1 cellular context compared by ENCODE assay signal in genomic region chr16:3400779-3401688, GRCh38.
TF ChIP-seq lines count a peak whose summit lies in the region.

Gene ZNF174 (plus strand): TSS chr16:3401215. CDS start chr16:3402005, 790 bp downstream.
Gene ZSCAN32 (minus strand): TSS chr16:3401004. CDS start chr16:3397557, 3,447 bp downstream.

TF ChIP-seq in K562, 482 proteins besides CTCF, POLR2A, EP300 and RAD21 (continued from another document and continues in another):
- TF ChIP-seq AFF1 (IDR thresholded peaks at IDR 0.05; ENCODE audit: low read depth in 1 of 2, partially characterized antibody in 2 of 2) (peak in 1 of 2 experiments; percentile 85), NR2C1 (IDR thresholded peaks at IDR 0.05) (no peak), NR2C1 (tag; IDR thresholded peaks at IDR 0.05) (no peak), ZNF583 (CRISPR knock-in tag; IDR thresholded peaks at IDR 0.05) (0 out of 2 replicates have a peak, but pooled peaks have one; percentile 19), ZNF274 (IDR thresholded peaks at IDR 0.05; ENCODE audit: borderline replicate concordance, low read depth, low read length) (no peak), ZBTB12 (CRISPR knock-in tag; IDR thresholded peaks at IDR 0.05) (peak; percentile 50; the same call in 1 of the 2 replicates), TEAD2 (tag; IDR thresholded peaks at IDR 0.05) (no peak), RBM17 (IDR thresholded peaks at IDR 0.05; ENCODE audit: borderline replicate concordance, low read depth, low read length) (no peak), XRCC5 (IDR thresholded peaks at IDR 0.05; ENCODE audit: low read depth, low read length) (0 out of 2 replicates have a peak, but pooled peaks have one; percentile 47), ZNF699 (CRISPR knock-in tag; IDR thresholded peaks at IDR 0.05; ENCODE audit: insufficient replicate concordance) (no peak), NCOA2 (IDR thresholded peaks at IDR 0.05; ENCODE audit: partially characterized antibody in 2 of 2) (no peak), BRD9 (IDR thresholded peaks at IDR 0.05; ENCODE audit: low read depth, partially characterized antibody) (no peak), ELF2 (CRISPR knock-in tag; IDR thresholded peaks at IDR 0.05) (peak; percentile 76; the same call in 1 of the 2 replicates), THRAP3 (IDR thresholded peaks at IDR 0.05; ENCODE audit: borderline replicate concordance) (no peak), TAL1 (IDR thresholded peaks at IDR 0.05) (no peak), MIER1 (IDR thresholded peaks at IDR 0.05; ENCODE audit: low read depth) (no peak), MCM3 (IDR thresholded peaks at IDR 0.05) (no peak), U2AF2 (optimal IDR thresholded peaks at IDR 0.05; ENCODE audit: low read depth, low read length) (no peak), PTRF (tag; IDR thresholded peaks at IDR 0.05) (no peak), MBD2 (IDR thresholded peaks at IDR 0.05; ENCODE audit: borderline replicate concordance, low read depth) (peak; percentile 97), NFIC (IDR thresholded peaks at IDR 0.05) (no peak), GATAD2A (IDR thresholded peaks at IDR 0.05) (0 out of 2 replicates have a peak, but pooled peaks have one; percentile 31), ZSCAN29 (IDR thresholded peaks at IDR 0.05) (0 out of 2 replicates have a peak, but pooled peaks have one; percentile 15), KDM2B (CRISPR knock-in tag; IDR thresholded peaks at IDR 0.05) (no peak), SIX5 (IDR thresholded peaks at IDR 0.05; ENCODE audit: borderline replicate concordance in 1 of 2, insufficient read depth in 1 of 2, low read depth in 1 of 2, low read length in 2 of 2) (peak; percentile 57 to 64; a peak in 3 of 4 replicates), FOXO4 (CRISPR knock-in tag; IDR thresholded peaks at IDR 0.05) (no peak), AFF4 (CRISPR knock-in tag; IDR thresholded peaks at IDR 0.05) (no peak; the same call in 1 of the 2 replicates), DPF2 (IDR thresholded peaks at IDR 0.05) (no peak), RBBP5 (IDR thresholded peaks at IDR 0.05; ENCODE audit: borderline replicate concordance, insufficient read depth, low read length, poor library complexity, severe bottlenecking) (peak; percentile 84), ETS1 (conservative IDR thresholded peaks at IDR 0.05; ENCODE audit: control insufficient read depth, low read depth, low read length) (peak; percentile 59; the same call in 1 of the 2 replicates), NCOA1 (IDR thresholded peaks at IDR 0.05; ENCODE audit: low read depth) (no peak), RCOR1 (IDR thresholded peaks at IDR 0.05; ENCODE audit: borderline replicate concordance in 1 of 2, low read depth in 2 of 2, low read length in 2 of 2) (peak in 1 of 2 experiments; percentile 35; a peak in 2 of 4 replicates), E2F4 (CRISPR knock-in tag; IDR thresholded peaks at IDR 0.05; ENCODE audit: low read depth) (no peak), ZBTB5 (IDR thresholded peaks at IDR 0.05) (no peak), ATF1 (CRISPR knock-in tag; IDR thresholded peaks at IDR 0.05) (peak; percentile 1; the same call in 1 of the 2 replicates), ATF1 (tag; IDR thresholded peaks at IDR 0.05) (peak; percentile 92), ZNF197 (CRISPR knock-in tag; IDR thresholded peaks at IDR 0.05; ENCODE audit: low read depth) (0 out of 2 replicates have a peak, but pooled peaks have one; percentile 76), CHCHD3 (CRISPR knock-in tag; IDR thresholded peaks at IDR 0.05) (no peak), ZNF165 (CRISPR knock-in tag; IDR thresholded peaks at IDR 0.05; ENCODE audit: borderline replicate concordance) (no peak), BMI1 (IDR thresholded peaks at IDR 0.05; ENCODE audit: low read length) (no peak), ZNF444 (CRISPR knock-in tag; IDR thresholded peaks at IDR 0.05) (no peak), NEUROD1 (IDR thresholded peaks at IDR 0.05; ENCODE audit: borderline replicate concordance, low read depth, low read length, partially characterized antibody) (peak; percentile 89), YBX1 (IDR thresholded peaks at IDR 0.05) (no peak)
- TF ChIP-seq, protein P1, sequence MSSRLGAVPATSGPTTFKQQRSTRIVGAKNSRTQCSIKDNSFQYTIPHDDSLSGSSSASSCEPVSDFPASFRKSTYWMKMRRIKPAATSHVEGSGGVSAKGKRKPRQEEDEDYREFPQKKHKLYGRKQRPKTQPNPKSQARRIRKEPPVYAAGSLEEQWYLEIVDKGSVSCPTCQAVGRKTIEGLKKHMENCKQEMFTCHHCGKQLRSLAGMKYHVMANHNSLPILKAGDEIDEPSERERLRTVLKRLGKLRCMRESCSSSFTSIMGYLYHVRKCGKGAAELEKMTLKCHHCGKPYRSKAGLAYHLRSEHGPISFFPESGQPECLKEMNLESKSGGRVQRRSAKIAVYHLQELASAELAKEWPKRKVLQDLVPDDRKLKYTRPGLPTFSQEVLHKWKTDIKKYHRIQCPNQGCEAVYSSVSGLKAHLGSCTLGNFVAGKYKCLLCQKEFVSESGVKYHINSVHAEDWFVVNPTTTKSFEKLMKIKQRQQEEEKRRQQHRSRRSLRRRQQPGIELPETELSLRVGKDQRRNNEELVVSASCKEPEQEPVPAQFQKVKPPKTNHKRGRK (tag; IDR thresholded peaks at IDR 0.05), result no peak
- TF ChIP-seq, protein P2, sequence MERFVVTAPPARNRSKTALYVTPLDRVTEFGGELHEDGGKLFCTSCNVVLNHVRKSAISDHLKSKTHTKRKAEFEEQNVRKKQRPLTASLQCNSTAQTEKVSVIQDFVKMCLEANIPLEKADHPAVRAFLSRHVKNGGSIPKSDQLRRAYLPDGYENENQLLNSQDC (CRISPR knock-in tag; IDR thresholded peaks at IDR 0.05), result no peak
- TF ChIP-seq, protein P3, sequence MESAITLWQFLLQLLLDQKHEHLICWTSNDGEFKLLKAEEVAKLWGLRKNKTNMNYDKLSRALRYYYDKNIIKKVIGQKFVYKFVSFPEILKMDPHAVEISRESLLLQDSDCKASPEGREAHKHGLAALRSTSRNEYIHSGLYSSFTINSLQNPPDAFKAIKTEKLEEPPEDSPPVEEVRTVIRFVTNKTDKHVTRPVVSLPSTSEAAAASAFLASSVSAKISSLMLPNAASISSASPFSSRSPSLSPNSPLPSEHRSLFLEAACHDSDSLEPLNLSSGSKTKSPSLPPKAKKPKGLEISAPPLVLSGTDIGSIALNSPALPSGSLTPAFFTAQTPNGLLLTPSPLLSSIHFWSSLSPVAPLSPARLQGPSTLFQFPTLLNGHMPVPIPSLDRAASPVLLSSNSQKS (CRISPR knock-in tag; IDR thresholded peaks at IDR 0.05), result no peak
- TF ChIP-seq, protein P4, sequence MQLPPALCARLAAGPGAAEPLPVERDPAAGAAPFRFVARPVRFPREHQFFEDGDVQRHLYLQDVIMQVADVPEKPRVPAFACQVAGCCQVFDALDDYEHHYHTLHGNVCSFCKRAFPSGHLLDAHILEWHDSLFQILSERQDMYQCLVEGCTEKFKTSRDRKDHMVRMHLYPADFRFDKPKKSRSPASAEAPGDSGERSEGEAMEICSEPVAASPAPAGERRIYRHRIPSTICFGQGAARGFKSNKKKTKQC (CRISPR knock-in tag; IDR thresholded peaks at IDR 0.05), result peak; percentile 66; the same call in 1 of the 2 replicates
